Comparison of ENCODE assay signal across 1 cellular context in genomic region chr17:43368740-43369506, GRCh38.
TF ChIP-seq lines count a peak whose summit lies in the region.

No MANE protein-coding gene starts in this region.

TF ChIP-seq in HEK293, 187 proteins besides CTCF, POLR2A, EP300 and RAD21 (continued from another document):
- TF ChIP-seq ZNF341 (tag by site-specific recombination; IDR thresholded peaks at IDR 0.05; ENCODE audit: low read depth) (peak; percentile 69), ZNF548 (tag by site-specific recombination; IDR thresholded peaks at IDR 0.05) (no peak), ZIC2 (tag by site-specific recombination; IDR thresholded peaks at IDR 0.05) (peak; percentile 92), ZNF521 (tag by site-specific recombination; IDR thresholded peaks at IDR 0.05) (no peak), SCRT1 (tag by site-specific recombination; IDR thresholded peaks at IDR 0.05; ENCODE audit: borderline replicate concordance) (peak; percentile 62), ZNF221 (tag by site-specific recombination; IDR thresholded peaks at IDR 0.05; ENCODE audit: borderline replicate concordance) (no peak), ZNF174 (tag by site-specific recombination; IDR thresholded peaks at IDR 0.05) (no peak), ZNF518A (tag by site-specific recombination; conservative IDR thresholded peaks at IDR 0.05; ENCODE audit: low read depth) (0 out of 2 replicates have a peak, but pooled peaks have one; percentile 32), ZNF555 (tag by site-specific recombination; conservative IDR thresholded peaks at IDR 0.05) (no peak), ZXDB (tag by site-specific recombination; IDR thresholded peaks at IDR 0.05) (no peak; the same call in 1 of the 2 replicates), ZNF677 (tag by site-specific recombination; IDR thresholded peaks at IDR 0.05) (no peak), ZNF223 (tag by site-specific recombination; IDR thresholded peaks at IDR 0.05) (no peak), ZNF391 (tag by site-specific recombination; IDR thresholded peaks at IDR 0.05; ENCODE audit: borderline replicate concordance, low read depth) (peak; percentile 56; the same call in 1 of the 2 replicates), ZSCAN30 (tag by site-specific recombination; IDR thresholded peaks at IDR 0.05) (0 out of 2 replicates have a peak, but pooled peaks have one; percentile 23), ZNF423 (tag by site-specific recombination; IDR thresholded peaks at IDR 0.05) (peak; percentile 85), SP7 (tag by site-specific recombination; IDR thresholded peaks at IDR 0.05) (peak; percentile 76), GFI1B (tag by site-specific recombination; IDR thresholded peaks at IDR 0.05) (no peak; the same call in 1 of the 2 replicates), ZNF777 (tag by site-specific recombination; IDR thresholded peaks at IDR 0.05; ENCODE audit: borderline replicate concordance) (no peak; the same call in 1 of the 2 replicates), ZFP37 (tag by site-specific recombination; IDR thresholded peaks at IDR 0.05) (no peak), ZNF530 (tag by site-specific recombination; IDR thresholded peaks at IDR 0.05; ENCODE audit: low read depth) (no peak), ZNF510 (tag by site-specific recombination; IDR thresholded peaks at IDR 0.05; ENCODE audit: insufficient replicate concordance) (no peak), ZNF768 (tag by site-specific recombination; IDR thresholded peaks at IDR 0.05) (no peak; the same call in 1 of the 2 replicates), ZNF311 (tag by site-specific recombination; IDR thresholded peaks at IDR 0.05; ENCODE audit: borderline replicate concordance) (no peak), REST (tag by site-specific recombination; IDR thresholded peaks at IDR 0.05) (peak; percentile 65; the same call in 1 of the 2 replicates), ZNF211 (tag by site-specific recombination; IDR thresholded peaks at IDR 0.05; ENCODE audit: low read depth) (no peak), ZNF416 (tag by site-specific recombination; IDR thresholded peaks at IDR 0.05) (no peak), ZNF514 (tag by site-specific recombination; IDR thresholded peaks at IDR 0.05) (no peak), ZNF146 (tag by site-specific recombination; IDR thresholded peaks at IDR 0.05) (no peak), ZNF335 (tag by site-specific recombination; conservative IDR thresholded peaks at IDR 0.05) (peak; percentile 55; the same call in 1 of the 2 replicates), ZNF449 (tag by site-specific recombination; IDR thresholded peaks at IDR 0.05) (no peak), ZNF114 (tag by site-specific recombination; IDR thresholded peaks at IDR 0.05) (no peak), ZNF2 (tag by site-specific recombination; IDR thresholded peaks at IDR 0.05) (0 out of 2 replicates have a peak, but pooled peaks have one; percentile 82), ZNF292 (tag by site-specific recombination; IDR thresholded peaks at IDR 0.05; ENCODE audit: borderline replicate concordance, low read depth) (no peak), GLIS2 (tag by site-specific recombination; IDR thresholded peaks at IDR 0.05) (peak; percentile 95), ZNF175 (tag by site-specific recombination; IDR thresholded peaks at IDR 0.05) (no peak), RBAK (tag by site-specific recombination; IDR thresholded peaks at IDR 0.05) (no peak)
- TF ChIP-seq, protein P1, sequence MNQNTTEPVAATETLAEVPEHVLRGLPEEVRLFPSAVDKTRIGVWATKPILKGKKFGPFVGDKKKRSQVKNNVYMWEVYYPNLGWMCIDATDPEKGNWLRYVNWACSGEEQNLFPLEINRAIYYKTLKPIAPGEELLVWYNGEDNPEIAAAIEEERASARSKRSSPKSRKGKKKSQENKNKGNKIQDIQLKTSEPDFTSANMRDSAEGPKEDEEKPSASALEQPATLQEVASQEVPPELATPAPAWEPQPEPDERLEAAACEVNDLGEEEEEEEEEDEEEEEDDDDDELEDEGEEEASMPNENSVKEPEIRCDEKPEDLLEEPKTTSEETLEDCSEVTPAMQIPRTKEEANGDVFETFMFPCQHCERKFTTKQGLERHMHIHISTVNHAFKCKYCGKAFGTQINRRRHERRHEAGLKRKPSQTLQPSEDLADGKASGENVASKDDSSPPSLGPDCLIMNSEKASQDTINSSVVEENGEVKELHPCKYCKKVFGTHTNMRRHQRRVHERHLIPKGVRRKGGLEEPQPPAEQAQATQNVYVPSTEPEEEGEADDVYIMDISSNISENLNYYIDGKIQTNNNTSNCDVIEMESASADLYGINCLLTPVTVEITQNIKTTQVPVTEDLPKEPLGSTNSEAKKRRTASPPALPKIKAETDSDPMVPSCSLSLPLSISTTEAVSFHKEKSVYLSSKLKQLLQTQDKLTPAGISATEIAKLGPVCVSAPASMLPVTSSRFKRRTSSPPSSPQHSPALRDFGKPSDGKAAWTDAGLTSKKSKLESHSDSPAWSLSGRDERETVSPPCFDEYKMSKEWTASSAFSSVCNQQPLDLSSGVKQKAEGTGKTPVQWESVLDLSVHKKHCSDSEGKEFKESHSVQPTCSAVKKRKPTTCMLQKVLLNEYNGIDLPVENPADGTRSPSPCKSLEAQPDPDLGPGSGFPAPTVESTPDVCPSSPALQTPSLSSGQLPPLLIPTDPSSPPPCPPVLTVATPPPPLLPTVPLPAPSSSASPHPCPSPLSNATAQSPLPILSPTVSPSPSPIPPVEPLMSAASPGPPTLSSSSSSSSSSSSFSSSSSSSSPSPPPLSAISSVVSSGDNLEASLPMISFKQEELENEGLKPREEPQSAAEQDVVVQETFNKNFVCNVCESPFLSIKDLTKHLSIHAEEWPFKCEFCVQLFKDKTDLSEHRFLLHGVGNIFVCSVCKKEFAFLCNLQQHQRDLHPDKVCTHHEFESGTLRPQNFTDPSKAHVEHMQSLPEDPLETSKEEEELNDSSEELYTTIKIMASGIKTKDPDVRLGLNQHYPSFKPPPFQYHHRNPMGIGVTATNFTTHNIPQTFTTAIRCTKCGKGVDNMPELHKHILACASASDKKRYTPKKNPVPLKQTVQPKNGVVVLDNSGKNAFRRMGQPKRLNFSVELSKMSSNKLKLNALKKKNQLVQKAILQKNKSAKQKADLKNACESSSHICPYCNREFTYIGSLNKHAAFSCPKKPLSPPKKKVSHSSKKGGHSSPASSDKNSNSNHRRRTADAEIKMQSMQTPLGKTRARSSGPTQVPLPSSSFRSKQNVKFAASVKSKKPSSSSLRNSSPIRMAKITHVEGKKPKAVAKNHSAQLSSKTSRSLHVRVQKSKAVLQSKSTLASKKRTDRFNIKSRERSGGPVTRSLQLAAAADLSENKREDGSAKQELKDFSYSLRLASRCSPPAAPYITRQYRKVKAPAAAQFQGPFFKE (tag by site-specific recombination; IDR thresholded peaks at IDR 0.05; ENCODE audit: borderline replicate concordance) = no peak
- TF ChIP-seq, protein P2, sequence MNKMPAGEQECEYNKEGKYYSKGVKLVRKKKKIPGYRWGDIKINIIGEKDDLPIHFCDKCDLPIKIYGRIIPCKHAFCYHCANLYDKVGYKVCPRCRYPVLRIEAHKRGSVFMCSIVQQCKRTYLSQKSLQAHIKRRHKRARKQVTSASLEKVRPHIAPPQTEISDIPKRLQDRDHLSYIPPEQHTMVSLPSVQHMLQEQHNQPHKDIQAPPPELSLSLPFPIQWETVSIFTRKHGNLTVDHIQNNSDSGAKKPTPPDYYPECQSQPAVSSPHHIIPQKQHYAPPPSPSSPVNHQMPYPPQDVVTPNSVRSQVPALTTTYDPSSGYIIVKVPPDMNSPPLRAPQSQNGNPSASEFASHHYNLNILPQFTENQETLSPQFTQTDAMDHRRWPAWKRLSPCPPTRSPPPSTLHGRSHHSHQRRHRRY (tag by site-specific recombination; IDR thresholded peaks at IDR 0.05) = no peak; the same call in 1 of the 2 replicates
- TF ChIP-seq, protein P3, sequence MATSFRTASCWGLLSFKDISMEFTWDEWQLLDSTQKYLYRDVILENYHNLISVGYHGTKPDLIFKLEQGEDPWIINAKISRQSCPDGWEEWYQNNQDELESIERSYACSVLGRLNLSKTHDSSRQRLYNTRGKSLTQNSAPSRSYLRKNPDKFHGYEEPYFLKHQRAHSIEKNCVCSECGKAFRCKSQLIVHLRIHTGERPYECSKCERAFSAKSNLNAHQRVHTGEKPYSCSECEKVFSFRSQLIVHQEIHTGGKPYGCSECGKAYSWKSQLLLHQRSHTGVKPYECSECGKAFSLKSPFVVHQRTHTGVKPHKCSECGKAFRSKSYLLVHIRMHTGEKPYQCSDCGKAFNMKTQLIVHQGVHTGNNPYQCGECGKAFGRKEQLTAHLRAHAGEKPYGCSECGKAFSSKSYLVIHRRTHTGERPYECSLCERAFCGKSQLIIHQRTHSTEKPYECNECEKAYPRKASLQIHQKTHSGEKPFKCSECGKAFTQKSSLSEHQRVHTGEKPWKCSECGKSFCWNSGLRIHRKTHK (tag by site-specific recombination; IDR thresholded peaks at IDR 0.05) = no peak
- TF ChIP-seq, protein P4, sequence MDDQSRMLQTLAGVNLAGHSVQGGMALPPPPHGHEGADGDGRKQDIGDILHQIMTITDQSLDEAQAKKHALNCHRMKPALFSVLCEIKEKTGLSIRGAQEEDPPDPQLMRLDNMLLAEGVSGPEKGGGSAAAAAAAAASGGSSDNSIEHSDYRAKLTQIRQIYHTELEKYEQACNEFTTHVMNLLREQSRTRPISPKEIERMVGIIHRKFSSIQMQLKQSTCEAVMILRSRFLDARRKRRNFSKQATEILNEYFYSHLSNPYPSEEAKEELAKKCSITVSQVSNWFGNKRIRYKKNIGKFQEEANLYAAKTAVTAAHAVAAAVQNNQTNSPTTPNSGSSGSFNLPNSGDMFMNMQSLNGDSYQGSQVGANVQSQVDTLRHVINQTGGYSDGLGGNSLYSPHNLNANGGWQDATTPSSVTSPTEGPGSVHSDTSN (CRISPR knock-in tag; IDR thresholded peaks at IDR 0.05) = no peak
